In genomic region chr18:12027046-12027445, GRCh38 we compare ENCODE assay signal across 17 cellular contexts. TPM values are rescaled to one million over a fixed set of nuclear protein-coding genes. Genes with fewer than 3 reads are reported as not detected.
DNase-seq lines count a peak whose midpoint lies in the region; ATAC-seq and TF ChIP-seq lines count a peak whose summit lies in the region.
"Had no signal": no experiment of that assay in that cellular context is flagged by ENCODE, and none has a peak within 500 bp of the region (broad histone marks: within the 10 kb centered on the region; RNA-seq: fewer than 3 reads in every experiment).

No MANE protein-coding gene starts in this region.

- TF ChIP-seq POLR2A in body of pancreas (IDR thresholded peaks at IDR 0.05) (peak in 1 of 3 donors; percentile 32), right lobe of liver (IDR thresholded peaks at IDR 0.05) (no peak), suprapubic skin (IDR thresholded peaks at IDR 0.05) (no peak)

- intact Hi-C loops in body of pancreas (cut with DNase I) (no loop called here), right lobe of liver (cut with DNase I) (no loop called here)
- intact Hi-C loops in activated CD4-positive, alpha-beta memory T cell treated with anti-CD3 and anti-CD28 coated beads for 36 hours (cut with micrococcal nuclease), result no loop called here

- POLR2A ChIA-PET in activated CD4-positive, alpha-beta memory T cell treated with anti-CD3 and anti-CD28 coated beads for 36 hours (lab: Charles Lee), result no interaction called here

- no peaks in the 10 kb centered on the region for H3K27me3 ChIP-seq in body of pancreas
- no peaks in the 10 kb centered on the region for H3K27me3 ChIP-seq in foreskin keratinocyte
- H3K27me3 ChIP-seq in right lobe of liver, result no peaks in the 10 kb centered on the region
- no peaks in the 10 kb centered on the region for H3K27me3 ChIP-seq in suprapubic skin
- H3K27me3 ChIP-seq: transverse colon had no signal

- no peak overlapping the region for H3K4me3 Mint-ChIP-seq in activated CD4-positive, alpha-beta memory T cell treated with anti-CD3 and anti-CD28 coated beads for 36 hours
- no peak overlapping the region for H3K4me3 Mint-ChIP-seq in type B pancreatic cell
- H3K4me3 Mint-ChIP-seq: activated CD4-positive, alpha-beta T cell treated with anti-CD3 and anti-CD28 coated beads, Interleukin-2, amount 10 ng/mL, durations not matched to agents 24 days and 14 days; stimulated activated effector memory CD8-positive, alpha-beta T cell treated with anti-CD3 and anti-CD28 coated beads, Interleukin-12 subunit alpha, Interleukin-12 subunit beta, amount 100 ng/mL, for 72 hours had no signal

- no peak for TF ChIP-seq EP300 in suprapubic skin (IDR thresholded peaks at IDR 0.05)

- H3K9me3 ChIP-seq in body of pancreas (no peaks in the 10 kb centered on the region), right lobe of liver (no peaks in the 10 kb centered on the region), suprapubic skin (no peaks in the 10 kb centered on the region)
- H3K9me3 ChIP-seq: transverse colon had no signal

- ATAC-seq in body of pancreas, result peak; percentile 95
- peak; percentile 70 for ATAC-seq in foreskin keratinocyte
- peak; percentile 97 to 99 (median 98) for ATAC-seq in right lobe of liver
- ATAC-seq: stimulated activated effector memory CD8-positive, alpha-beta T cell treated with anti-CD3 and anti-CD28 coated beads, Interleukin-12 subunit alpha, Interleukin-12 subunit beta, amount 100 ng/mL, for 72 hours had no signal

- peaks cover 0 to 15% of the 10 kb centered on the region in 2 donors for H3K36me3 ChIP-seq in body of pancreas (replicated peaks in 1 of 2; ENCODE audit: insufficient read depth in 1 of 2, low read depth in 2 of 2)
- peaks cover 0 to 24% (median 10%) of the 10 kb centered on the region in 4 donors for H3K36me3 ChIP-seq in right lobe of liver
- peaks cover 5% of the 10 kb centered on the region for H3K36me3 ChIP-seq in suprapubic skin

- CTCF ChIA-PET in activated CD4-positive, alpha-beta memory T cell treated with anti-CD3 and anti-CD28 coated beads for 36 hours (lab: Charles Lee), result no interaction called here

- H3K27ac ChIP-seq in body of pancreas (peak overlapping the region; percentile 85 to 95 (median 93)), foreskin keratinocyte (no peak overlapping the region), right lobe of liver (peak overlapping the region; percentile 9 to 74 (median 68)), suprapubic skin (peak overlapping the region; percentile 86)

- H3K4me1 ChIP-seq in body of pancreas (peaks cover 40% of the 10 kb centered on the region), foreskin keratinocyte (peaks cover 14% of the 10 kb centered on the region), right lobe of liver (peaks cover 0 to 14% (median 5%) of the 10 kb centered on the region in 4 donors), suprapubic skin (peaks cover 71% of the 10 kb centered on the region)

- no peak overlapping the region for H3K27ac Mint-ChIP-seq in activated CD4-positive, alpha-beta memory T cell treated with anti-CD3 and anti-CD28 coated beads for 36 hours
- H3K27ac Mint-ChIP-seq in type B pancreatic cell, result no peak overlapping the region
- H3K27ac Mint-ChIP-seq: activated CD4-positive, alpha-beta T cell treated with anti-CD3 and anti-CD28 coated beads, Interleukin-2, amount 10 ng/mL, durations not matched to agents 24 days and 14 days; stimulated activated effector memory CD8-positive, alpha-beta T cell treated with anti-CD3 and anti-CD28 coated beads, Interleukin-12 subunit alpha, Interleukin-12 subunit beta, amount 100 ng/mL, for 72 hours had no signal

- H3K4me1 Mint-ChIP-seq in activated CD4-positive, alpha-beta memory T cell treated with anti-CD3 and anti-CD28 coated beads for 36 hours (ENCODE audit: low read depth), result no peaks in the 10 kb centered on the region
- H3K4me1 Mint-ChIP-seq in type B pancreatic cell (ENCODE audit: unreplicated experiment), result peaks cover 10% of the 10 kb centered on the region
- H3K4me1 Mint-ChIP-seq: stimulated activated effector memory CD8-positive, alpha-beta T cell treated with anti-CD3 and anti-CD28 coated beads, Interleukin-12 subunit alpha, Interleukin-12 subunit beta, amount 100 ng/mL, for 72 hours had no signal

- H3K36me3 Mint-ChIP-seq in activated CD4-positive, alpha-beta memory T cell treated with anti-CD3 and anti-CD28 coated beads for 36 hours, result peaks cover 3% of the 10 kb centered on the region
- H3K36me3 Mint-ChIP-seq in type B pancreatic cell, result peaks cover 18% of the 10 kb centered on the region
- H3K36me3 Mint-ChIP-seq: stimulated activated effector memory CD8-positive, alpha-beta T cell treated with anti-CD3 and anti-CD28 coated beads, Interleukin-12 subunit alpha, Interleukin-12 subunit beta, amount 100 ng/mL, for 72 hours had no signal

- DNase-seq in body of pancreas (peak; percentile 88 to 95 (median 93)), foreskin keratinocyte (peak; percentile 40 to 52), right lobe of liver (peak; percentile 87 to 94 (median 91)), suprapubic skin (ENCODE audit: low spot score in 2 of 2) (peak; percentile 74 to 79), NCI-H2196 treated with DMSO at 0.1 percent for 48 hours (lab: John Stamatoyannopoulos, UW; ENCODE audit: unreplicated experiment) (no peak), LoVo (ENCODE audit: low spot score) (no peak), type B pancreatic cell (ENCODE audit: extremely low spot score, unreplicated experiment) (no peak)
- DNase-seq in activated CD4-positive, alpha-beta memory T cell treated with anti-CD3 and anti-CD28 coated beads for 36 hours, result no peak
- DNase-seq: activated CD4-positive, alpha-beta T cell treated with anti-CD3 and anti-CD28 coated beads, Interleukin-2, amount 10 ng/mL, durations not matched to agents 24 days and 14 days; activated gamma-delta T cell; AML-193; DND-41; NCI-H526; retina; SHP77; transverse colon had no signal

- H3K27me3 Mint-ChIP-seq in activated CD4-positive, alpha-beta memory T cell treated with anti-CD3 and anti-CD28 coated beads for 36 hours, result no peaks in the 10 kb centered on the region
- H3K27me3 Mint-ChIP-seq in type B pancreatic cell, result no peaks in the 10 kb centered on the region
- H3K27me3 Mint-ChIP-seq: activated CD4-positive, alpha-beta T cell treated with anti-CD3 and anti-CD28 coated beads, Interleukin-2, amount 10 ng/mL, durations not matched to agents 24 days and 14 days had no signal

- no peak overlapping the region for H3K4me3 ChIP-seq in body of pancreas
- no peak overlapping the region for H3K4me3 ChIP-seq in right lobe of liver
- H3K4me3 ChIP-seq in suprapubic skin, result no peak overlapping the region
- H3K4me3 ChIP-seq: transverse colon had no signal

- 3 to 33% methylated on average over 7 to 9 of the region's 9 CpGs for WGBS in body of pancreas, 2 donors
- 25% methylated on average over 4 of the region's 9 CpGs for WGBS in right lobe of liver (ENCODE audit: insufficient coverage, low coverage, low lambda C conversion rate, missing lambda C conversion rate)
- whole genome bisulfite sequencing in suprapubic skin, result 48% methylated on average over 9 of the region's 9 CpGs

- TF ChIP-seq CTCF in body of pancreas (IDR thresholded peaks at IDR 0.05) (no peak), foreskin keratinocyte (conservative IDR thresholded peaks at IDR 0.05) (no peak), right lobe of liver (IDR thresholded peaks at IDR 0.05) (no peak), suprapubic skin (IDR thresholded peaks at IDR 0.05) (no peak), type B pancreatic cell (conservative IDR thresholded peaks at IDR 0.05) (no peak)

- H3K9me3 Mint-ChIP-seq in activated CD4-positive, alpha-beta memory T cell treated with anti-CD3 and anti-CD28 coated beads for 36 hours, result no peaks in the 10 kb centered on the region
- H3K9me3 Mint-ChIP-seq in type B pancreatic cell, result no peaks in the 10 kb centered on the region
- H3K9me3 Mint-ChIP-seq: activated CD4-positive, alpha-beta T cell treated with anti-CD3 and anti-CD28 coated beads, Interleukin-2, amount 10 ng/mL, durations not matched to agents 24 days and 14 days; stimulated activated effector memory CD8-positive, alpha-beta T cell treated with anti-CD3 and anti-CD28 coated beads, Interleukin-12 subunit alpha, Interleukin-12 subunit beta, amount 100 ng/mL, for 72 hours had no signal

RNA-seq across cellular contexts. Expression of gene IMPA2, which starts 45.7 kb away (rescaled TPM):
- total RNA-seq in body of pancreas (100 to 1,000 TPM; 269 to 446 TPM), foreskin keratinocyte (26.1 and 31.8 TPM in 2 replicates), right lobe of liver (10 to 100 TPM; 32.3 to 51.1 (median 45.7) TPM), suprapubic skin (100 to 1,000 TPM; 234 to 396 (median 363) TPM), type B pancreatic cell (ENCODE audit: low replicate concordance) (53.6 and 56.3 TPM in 2 replicates)
- polyA plus RNA-seq in foreskin keratinocyte, result 31.7 and 35.0 TPM in 2 replicates
- 10 to 100 TPM; 20.3 to 21.6 TPM for total RNA-seq in activated CD4-positive, alpha-beta memory T cell treated with anti-CD3 and anti-CD28 coated beads for 36 hours

Comparison
In these comparisons a context has a peak if more than half of its experiments do, and no peak if none do; other contexts are left out.
1. DNase-seq: peak in body of pancreas (4 of 4), foreskin keratinocyte (2 of 2), right lobe of liver (3 of 3) and suprapubic skin (2 of 2); none in activated CD4-positive, alpha-beta memory T cell treated with anti-CD3 and anti-CD28 coated beads for 36 hours (single experiment), NCI-H2196 treated with DMSO at 0.1 percent for 48 hours (single experiment), LoVo (single experiment) and type B pancreatic cell (single experiment).
2. Peak in every context shown above with its lines, with median percentiles within 50 percentile points of each other: ATAC-seq.